13 cellular contexts compared by ENCODE assay signal in the genomic region with DNA sequence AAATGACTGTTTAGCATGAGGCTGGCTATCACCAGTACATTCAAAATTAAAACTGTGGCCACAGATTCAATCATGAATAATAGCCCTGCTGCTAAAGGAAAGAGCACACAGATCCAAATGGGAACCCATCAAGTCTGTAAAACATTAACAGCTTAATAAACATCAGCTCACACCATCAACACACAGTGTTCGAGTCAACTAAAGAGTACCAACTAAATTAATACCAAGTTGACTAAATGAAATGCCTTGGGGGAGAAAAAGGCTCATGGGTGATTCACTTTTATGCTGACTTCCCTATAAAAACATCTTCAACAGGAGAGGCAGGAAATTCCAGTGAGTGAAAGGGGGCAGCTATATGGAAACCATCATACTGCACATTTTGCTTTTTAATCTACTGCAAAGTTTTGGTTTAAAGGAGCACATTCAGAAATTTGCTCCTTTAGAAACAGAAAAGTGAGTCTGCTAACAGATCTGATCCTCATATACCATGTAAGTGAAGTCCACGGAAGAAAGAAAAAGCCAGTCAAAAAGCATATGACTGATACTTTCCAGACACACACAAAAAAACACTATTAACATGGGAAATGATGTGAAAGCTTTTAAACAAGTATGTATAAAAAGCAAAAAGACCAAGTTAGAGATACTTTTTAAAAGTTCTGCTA. TPM values are rescaled to one million over a fixed set of nuclear protein-coding genes. Genes with fewer than 3 reads are reported as not detected.
A peak's percentile ranks its signal among the peaks of the same experiment; 100 is the strongest.
DNase-seq lines count a peak whose midpoint lies in the region; ATAC-seq, FAIRE-seq and TF ChIP-seq lines count a peak whose summit lies in the region.
"Had no signal": no experiment of that assay in that cellular context is flagged by ENCODE, and none has a peak within 500 bp of the region (broad histone marks: within the 10 kb centered on the region; RNA-seq: fewer than 3 reads in every experiment).

No MANE protein-coding gene starts in this region.

- intact Hi-C loops in prostate gland (cut with DNase I), result no loop called here

- ATAC-seq in GM21515 (IDR thresholded peaks at IDR 0.05; ENCODE audit: unreplicated experiment), result no peak

- H3K36me3 ChIP-seq in SK-N-MC (ENCODE audit: insufficient read depth, low read length), result no peaks in the 10 kb centered on the region
- no peaks in the 10 kb centered on the region for H3K36me3 ChIP-seq in prostate gland
- H3K36me3 ChIP-seq: upper lobe of left lung had no signal

- no peaks in the 10 kb centered on the region for H3K27me3 ChIP-seq in prostate gland (replicated peaks; ENCODE audit: insufficient read depth)
- H3K27me3 ChIP-seq: upper lobe of left lung had no signal

- H3K4me3 Mint-ChIP-seq in osteocyte (ENCODE audit: unreplicated experiment), result peak overlapping the region; percentile 31

- FAIRE-seq in D721Med (lab: Jason Lieb, UNC), result no peak
- FAIRE-seq: GM18507 had no signal

- no peaks in the 10 kb centered on the region for H3K36me3 Mint-ChIP-seq in osteocyte (ENCODE audit: unreplicated experiment)

- H3K4me1 Mint-ChIP-seq in osteocyte (ENCODE audit: unreplicated experiment), result peaks cover 87% of the 10 kb centered on the region

- H3K9ac ChIP-seq in SK-N-MC (ENCODE audit: insufficient read length), result peak overlapping the region; percentile 41

- no peak for TF ChIP-seq POLR2A in prostate gland (IDR thresholded peaks at IDR 0.05)

- H3K4me1 ChIP-seq in prostate gland (replicated peaks), result no peaks in the 10 kb centered on the region
- H3K4me1 ChIP-seq: upper lobe of left lung had no signal

- H3K4me3 ChIP-seq in SK-N-MC, result peak overlapping the region; percentile 69
- no peak overlapping the region for H3K4me3 ChIP-seq in fibroblast of pulmonary artery (replicated peaks; ENCODE audit: low read depth, low read length)
- H3K4me3 ChIP-seq in prostate gland, result no peak overlapping the region
- H3K4me3 ChIP-seq: lung, upper lobe of left lung had no signal

- H3K27me3 Mint-ChIP-seq in osteocyte (ENCODE audit: unreplicated experiment), result no peaks in the 10 kb centered on the region

- H3K9me3 Mint-ChIP-seq in osteocyte (ENCODE audit: unreplicated experiment), result no peaks in the 10 kb centered on the region

- peak overlapping the region; percentile 87 for H3K27ac Mint-ChIP-seq in osteocyte (ENCODE audit: unreplicated experiment)

- peak; percentile 84 for DNase-seq in EH (ENCODE audit: low read depth)
- DNase-seq in SK-N-MC (ENCODE audit: low read depth, low spot score), result peak; percentile 93
- peak; percentile 49 for DNase-seq in fibroblast of pulmonary artery (ENCODE audit: low read depth)
- DNase-seq in osteocyte (ENCODE audit: extremely low spot score, unreplicated experiment), result no peak
- no peak for DNase-seq in prostate gland (ENCODE audit: low spot score)
- DNase-seq in D721Med (ENCODE audit: insufficient read length, low spot score), result no peak
- no peak for DNase-seq in SW 1271 (lab: John Stamatoyannopoulos, UW)
- DNase-seq: NCI-H1694; NK-92 treated with Interleukin-12 subunit alpha and Interleukin-12 subunit beta, amount 100 ng/mL, for 24 hours; upper lobe of left lung had no signal

- H3K9me3 ChIP-seq in SK-N-MC (ENCODE audit: low read depth, low read length) (no peaks in the 10 kb centered on the region), prostate gland (no peaks in the 10 kb centered on the region)
- H3K9me3 ChIP-seq: upper lobe of left lung had no signal

- 43% methylated on average over 2 of the region's 2 CpGs for WGBS in prostate gland

- H3K27ac ChIP-seq in SK-N-MC (peak overlapping the region; percentile 98), prostate gland (no peak overlapping the region)
- H3K27ac ChIP-seq: upper lobe of left lung had no signal

- TF ChIP-seq CTCF in fibroblast of pulmonary artery (IDR thresholded peaks at IDR 0.05; ENCODE audit: low read length, missing control alignments) (no peak), osteocyte (IDR thresholded peaks at IDR 0.05) (no peak), prostate gland (IDR thresholded peaks at IDR 0.05) (no peak), D721Med (IDR thresholded peaks at IDR 0.05; ENCODE audit: insufficient read depth, missing control alignments) (no peak)

RNA-seq across cellular contexts. Expression of a gene that starts 16.3 kb away (rescaled TPM):
- 59.5 and 61.9 TPM in 2 replicates for total RNA-seq in osteocyte
- 10 to 100 TPM; 49.2 to 97.2 TPM for total RNA-seq in prostate gland

RNA-seq across cellular contexts. Expression of a gene that starts 50.3 kb away (rescaled TPM):
- total RNA-seq in osteocyte, result 20.3 and 21.8 TPM in 2 replicates
- total RNA-seq in prostate gland, result 10 to 100 TPM; 30.0 to 48.7 TPM

Comparison
In these comparisons a context has a peak if more than half of its experiments do, and no peak if none do; other contexts are left out.
1. DNase-seq: peak in EH (single experiment), SK-N-MC (single experiment) and fibroblast of pulmonary artery (single experiment); none in osteocyte (single experiment), prostate gland (single experiment), D721Med (single experiment) and SW 1271 (0 of 2).